ENCODE assay signal across 1 cellular context in genomic region chr14:32077081-32078029, GRCh38.
TF ChIP-seq lines count a peak whose summit lies in the region.

ARHGAP5 (plus strand) TSS chr14:32077304; CDS start chr14:32090670, 13,366 bp downstream.

TF ChIP-seq in HCT116, 20 proteins besides CTCF, POLR2A, EP300 and RAD21 (continued from another document):
- TF ChIP-seq, protein P1, sequence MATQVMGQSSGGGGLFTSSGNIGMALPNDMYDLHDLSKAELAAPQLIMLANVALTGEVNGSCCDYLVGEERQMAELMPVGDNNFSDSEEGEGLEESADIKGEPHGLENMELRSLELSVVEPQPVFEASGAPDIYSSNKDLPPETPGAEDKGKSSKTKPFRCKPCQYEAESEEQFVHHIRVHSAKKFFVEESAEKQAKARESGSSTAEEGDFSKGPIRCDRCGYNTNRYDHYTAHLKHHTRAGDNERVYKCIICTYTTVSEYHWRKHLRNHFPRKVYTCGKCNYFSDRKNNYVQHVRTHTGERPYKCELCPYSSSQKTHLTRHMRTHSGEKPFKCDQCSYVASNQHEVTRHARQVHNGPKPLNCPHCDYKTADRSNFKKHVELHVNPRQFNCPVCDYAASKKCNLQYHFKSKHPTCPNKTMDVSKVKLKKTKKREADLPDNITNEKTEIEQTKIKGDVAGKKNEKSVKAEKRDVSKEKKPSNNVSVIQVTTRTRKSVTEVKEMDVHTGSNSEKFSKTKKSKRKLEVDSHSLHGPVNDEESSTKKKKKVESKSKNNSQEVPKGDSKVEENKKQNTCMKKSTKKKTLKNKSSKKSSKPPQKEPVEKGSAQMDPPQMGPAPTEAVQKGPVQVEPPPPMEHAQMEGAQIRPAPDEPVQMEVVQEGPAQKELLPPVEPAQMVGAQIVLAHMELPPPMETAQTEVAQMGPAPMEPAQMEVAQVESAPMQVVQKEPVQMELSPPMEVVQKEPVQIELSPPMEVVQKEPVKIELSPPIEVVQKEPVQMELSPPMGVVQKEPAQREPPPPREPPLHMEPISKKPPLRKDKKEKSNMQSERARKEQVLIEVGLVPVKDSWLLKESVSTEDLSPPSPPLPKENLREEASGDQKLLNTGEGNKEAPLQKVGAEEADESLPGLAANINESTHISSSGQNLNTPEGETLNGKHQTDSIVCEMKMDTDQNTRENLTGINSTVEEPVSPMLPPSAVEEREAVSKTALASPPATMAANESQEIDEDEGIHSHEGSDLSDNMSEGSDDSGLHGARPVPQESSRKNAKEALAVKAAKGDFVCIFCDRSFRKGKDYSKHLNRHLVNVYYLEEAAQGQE (IDR thresholded peaks at IDR 0.05; ENCODE audit: low read depth) = no peak
- TF ChIP-seq SIN3A (IDR thresholded peaks at IDR 0.05; ENCODE audit: low read depth) = 0 out of 2 replicates have a peak, but pooled peaks have one; percentile 13
- no peak for TF ChIP-seq EGR1 (IDR thresholded peaks at IDR 0.05; ENCODE audit: low read depth)
- TF ChIP-seq SP1 (IDR thresholded peaks at IDR 0.05; ENCODE audit: low read depth) = no peak
- TF ChIP-seq ZFX (IDR thresholded peaks at IDR 0.05) = peak; percentile 46; the same call in 1 of the 2 replicates
- TF ChIP-seq, protein P2, sequence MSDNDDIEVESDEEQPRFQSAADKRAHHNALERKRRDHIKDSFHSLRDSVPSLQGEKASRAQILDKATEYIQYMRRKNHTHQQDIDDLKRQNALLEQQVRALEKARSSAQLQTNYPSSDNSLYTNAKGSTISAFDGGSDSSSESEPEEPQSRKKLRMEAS (IDR thresholded peaks at IDR 0.05) = no peak
- TF ChIP-seq, protein P3, sequence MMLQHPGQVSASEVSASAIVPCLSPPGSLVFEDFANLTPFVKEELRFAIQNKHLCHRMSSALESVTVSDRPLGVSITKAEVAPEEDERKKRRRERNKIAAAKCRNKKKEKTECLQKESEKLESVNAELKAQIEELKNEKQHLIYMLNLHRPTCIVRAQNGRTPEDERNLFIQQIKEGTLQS (IDR thresholded peaks at IDR 0.05) = no peak
- TF ChIP-seq TCF7L2 (IDR thresholded peaks at IDR 0.05; ENCODE audit: borderline replicate concordance, extremely low read depth, insufficient read depth, insufficient read length) = no peak
